In the genomic region with DNA sequence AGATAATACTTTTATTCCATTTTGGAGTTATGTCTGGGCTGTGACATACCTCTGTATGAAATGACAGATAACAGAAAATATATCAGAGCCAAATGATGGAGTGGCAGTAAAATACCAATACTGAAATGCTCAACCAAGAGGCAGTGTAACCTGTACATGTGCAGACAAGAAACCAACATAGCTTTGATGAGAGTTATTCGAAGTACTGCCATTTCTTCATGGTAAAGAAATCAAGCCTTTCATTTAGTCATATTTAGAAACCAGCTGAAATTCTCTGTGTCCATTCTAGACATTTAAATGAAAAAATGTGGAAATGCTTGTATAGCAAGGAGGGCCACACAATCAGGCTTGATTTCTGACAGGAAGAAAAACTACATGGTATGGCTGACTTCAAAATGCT, we compare ENCODE assay signal across 35 cellular contexts.
"Had no signal": no experiment of that assay in that cellular context is flagged by ENCODE, and none has a peak within 500 bp of the region (broad histone marks: within the 10 kb centered on the region; RNA-seq: fewer than 3 reads in every experiment).

No MANE protein-coding gene starts in this region.

- H3K4me3 ChIP-seq: adrenal gland, body of pancreas, cardiac muscle cell, colonic mucosa, gastrocnemius medialis, heart left ventricle had no signal

- DNase-seq: activated B cell treated with CpG ODN at 0.5 μM for 24 hours; activated CD4-positive, alpha-beta T cell treated with anti-CD3 and anti-CD28 coated beads for 48 hours; activated CD4-positive, alpha-beta T cell treated with anti-CD3 and anti-CD28 coated beads, Interleukin-2, amount 50 U/mL, for 1 hour; activated CD4-positive, alpha-beta T cell treated with anti-CD3 and anti-CD28 coated beads, Interleukin-2, amount 50 U/mL, for 48 hours; activated CD8-positive, alpha-beta memory T cell treated with anti-CD3 and anti-CD28 coated beads for 24 hours; activated CD8-positive, alpha-beta T cell treated with anti-CD3 and anti-CD28 coated beads for 36 hours; activated effector memory CD4-positive, alpha-beta T cell treated with anti-CD3 and anti-CD28 coated beads, Interleukin-2, amount 50 U/mL, for 16 hours; activated naive CD4-positive, alpha-beta T cell treated with anti-CD3 and anti-CD28 coated beads for 36 hours; activated naive CD8-positive, alpha-beta T cell treated with anti-CD3 and anti-CD28 coated beads for 36 hours; activated naive CD8-positive, alpha-beta T cell treated with anti-CD3 and anti-CD28 coated beads, Interleukin-2, amount 50 U/mL, for 24 hours; activated T-cell treated with anti-CD3 and anti-CD28 coated beads, Interleukin-2, amount 50 U/mL, for 4 hours; adrenal gland; amygdala; aorta; body of pancreas; central memory CD4-positive, alpha-beta T cell; cerebellar nuclear complex; colonic mucosa; effector CD8-positive, alpha-beta T cell; foreskin fibroblast; gastrocnemius medialis; glutamatergic neuron; heart left ventricle; T-helper 1 cell; T-helper 17 cell; T1000; WERI-Rb-1 had no signal

- FAIRE-seq: endometrium, endothelial cell of umbilical vein had no signal

- H3K27ac ChIP-seq: adrenal gland, body of pancreas, cardiac muscle cell, colonic mucosa, gastrocnemius medialis, heart left ventricle, WERI-Rb-1 had no signal

- H3K27me3 Mint-ChIP-seq: activated CD8-positive, alpha-beta T cell treated with anti-CD3 and anti-CD28 coated beads for 36 hours; activated naive CD4-positive, alpha-beta T cell treated with anti-CD3 and anti-CD28 coated beads, Interleukin-2, amount 50 U/mL, for 24 hours; activated naive CD8-positive, alpha-beta T cell treated with anti-CD3 and anti-CD28 coated beads for 36 hours; activated naive CD8-positive, alpha-beta T cell treated with anti-CD3 and anti-CD28 coated beads, Interleukin-2, amount 50 U/mL, for 24 hours; T-helper 17 cell had no signal

- ATAC-seq: activated CD4-positive, CD25-positive, alpha-beta regulatory T cell treated with anti-CD3 and anti-CD28 coated beads, Interleukin-2, amount 50 U/mL, for 24 hours; activated CD8-positive, alpha-beta T cell treated with anti-CD3 and anti-CD28 coated beads for 36 hours; activated naive CD8-positive, alpha-beta T cell treated with anti-CD3 and anti-CD28 coated beads, Interleukin-2, amount 50 U/mL, for 24 hours; activated T-cell treated with anti-CD3 and anti-CD28 coated beads, Interleukin-2, amount 50 U/mL, for 4 hours; body of pancreas; gastrocnemius medialis; heart left ventricle; T-helper 17 cell had no signal

- H3K9me3 ChIP-seq: adrenal gland, body of pancreas, colonic mucosa, gastrocnemius medialis, heart left ventricle had no signal

- H3K9me3 Mint-ChIP-seq: activated B cell treated with CpG ODN at 0.5 μM for 24 hours; activated CD8-positive, alpha-beta T cell treated with anti-CD3 and anti-CD28 coated beads for 36 hours; activated naive CD4-positive, alpha-beta T cell treated with anti-CD3 and anti-CD28 coated beads, Interleukin-2, amount 50 U/mL, for 24 hours; activated naive CD8-positive, alpha-beta T cell treated with anti-CD3 and anti-CD28 coated beads, Interleukin-2, amount 50 U/mL, for 24 hours; activated T-cell treated with anti-CD3 and anti-CD28 coated beads, Interleukin-2, amount 50 U/mL, for 4 hours; activated T-helper 1 cell treated with anti-CD3 and anti-CD28 coated beads, Interleukin-12 subunit alpha, Interleukin-12 subunit beta, Interleukin-2, Interleukin-4 antibody, amounts not matched to agents 30 ng/mL and 10 ng/mL and 1 ng/mL, durations not matched to agents 14 hours and 24 hours and 36 hours; activated T-helper 2 cell treated with anti-CD3 and anti-CD28 coated beads, Interferon-gamma antibody, Interleukin-2, Interleukin-4, amounts not matched to agents 10 μg/mL and 5 μg/mL and 100 μg/mL, durations not matched to agents 14 hours and 24 hours and 36 hours; T-helper 2 cell treated with Interferon-gamma antibody and Interleukin-4, amounts not matched to agents 5 μg/mL and 100 μg/mL, for 36 hours had no signal

- H3K36me3 ChIP-seq: adrenal gland, cardiac muscle cell, colonic mucosa, gastrocnemius medialis, heart left ventricle, WERI-Rb-1 had no signal

- H3K27me3 ChIP-seq: adrenal gland, body of pancreas, cardiac muscle cell, colonic mucosa, gastrocnemius medialis, heart left ventricle had no signal

- H3K4me1 ChIP-seq: adrenal gland, body of pancreas, gastrocnemius medialis, heart left ventricle had no signal

- H3K4me3 Mint-ChIP-seq: activated B cell treated with CpG ODN at 0.5 μM for 24 hours; activated CD8-positive, alpha-beta T cell treated with anti-CD3 and anti-CD28 coated beads for 36 hours; activated naive CD4-positive, alpha-beta T cell treated with anti-CD3 and anti-CD28 coated beads for 36 hours; activated naive CD4-positive, alpha-beta T cell treated with anti-CD3 and anti-CD28 coated beads, Interleukin-2, amount 50 U/mL, for 24 hours; activated naive CD8-positive, alpha-beta T cell treated with anti-CD3 and anti-CD28 coated beads for 36 hours; activated naive CD8-positive, alpha-beta T cell treated with anti-CD3 and anti-CD28 coated beads, Interleukin-2, amount 50 U/mL, for 24 hours; activated T-cell treated with anti-CD3 and anti-CD28 coated beads, Interleukin-2, amount 50 U/mL, for 4 hours; activated T-helper 1 cell treated with anti-CD3 and anti-CD28 coated beads, Interleukin-12 subunit alpha, Interleukin-12 subunit beta, Interleukin-2, Interleukin-4 antibody, amounts not matched to agents 30 ng/mL and 10 ng/mL and 1 ng/mL, durations not matched to agents 14 hours and 24 hours and 36 hours; T-helper 17 cell; T-helper 2 cell treated with Interferon-gamma antibody and Interleukin-4, amounts not matched to agents 5 μg/mL and 100 μg/mL, for 36 hours had no signal

- H3K4me1 Mint-ChIP-seq: activated B cell treated with CpG ODN at 0.5 μM for 24 hours; activated naive CD4-positive, alpha-beta T cell treated with anti-CD3 and anti-CD28 coated beads, Interleukin-2, amount 50 U/mL, for 24 hours; activated naive CD8-positive, alpha-beta T cell treated with anti-CD3 and anti-CD28 coated beads for 36 hours; activated naive CD8-positive, alpha-beta T cell treated with anti-CD3 and anti-CD28 coated beads, Interleukin-2, amount 50 U/mL, for 24 hours; T-helper 17 cell had no signal

- H3K36me3 Mint-ChIP-seq: activated naive CD4-positive, alpha-beta T cell treated with anti-CD3 and anti-CD28 coated beads, Interleukin-2, amount 50 U/mL, for 24 hours; activated naive CD8-positive, alpha-beta T cell treated with anti-CD3 and anti-CD28 coated beads for 36 hours had no signal

- H3K27ac Mint-ChIP-seq: activated B cell treated with CpG ODN at 0.5 μM for 24 hours; activated CD8-positive, alpha-beta T cell treated with anti-CD3 and anti-CD28 coated beads for 36 hours; activated naive CD4-positive, alpha-beta T cell treated with anti-CD3 and anti-CD28 coated beads for 36 hours; activated naive CD4-positive, alpha-beta T cell treated with anti-CD3 and anti-CD28 coated beads, Interleukin-2, amount 50 U/mL, for 24 hours; activated naive CD8-positive, alpha-beta T cell treated with anti-CD3 and anti-CD28 coated beads for 36 hours; activated naive CD8-positive, alpha-beta T cell treated with anti-CD3 and anti-CD28 coated beads, Interleukin-2, amount 50 U/mL, for 24 hours; activated T-helper 1 cell treated with anti-CD3 and anti-CD28 coated beads, Interleukin-12 subunit alpha, Interleukin-12 subunit beta, Interleukin-2, Interleukin-4 antibody, amounts not matched to agents 30 ng/mL and 10 ng/mL and 1 ng/mL, durations not matched to agents 14 hours and 24 hours and 36 hours; activated T-helper 2 cell treated with anti-CD3 and anti-CD28 coated beads, Interferon-gamma antibody, Interleukin-2, Interleukin-4, amounts not matched to agents 10 μg/mL and 5 μg/mL and 100 μg/mL, durations not matched to agents 14 hours and 24 hours and 36 hours; T-helper 17 cell; T-helper 2 cell treated with Interferon-gamma antibody and Interleukin-4, amounts not matched to agents 5 μg/mL and 100 μg/mL, for 36 hours had no signal
